In the genomic region with DNA sequence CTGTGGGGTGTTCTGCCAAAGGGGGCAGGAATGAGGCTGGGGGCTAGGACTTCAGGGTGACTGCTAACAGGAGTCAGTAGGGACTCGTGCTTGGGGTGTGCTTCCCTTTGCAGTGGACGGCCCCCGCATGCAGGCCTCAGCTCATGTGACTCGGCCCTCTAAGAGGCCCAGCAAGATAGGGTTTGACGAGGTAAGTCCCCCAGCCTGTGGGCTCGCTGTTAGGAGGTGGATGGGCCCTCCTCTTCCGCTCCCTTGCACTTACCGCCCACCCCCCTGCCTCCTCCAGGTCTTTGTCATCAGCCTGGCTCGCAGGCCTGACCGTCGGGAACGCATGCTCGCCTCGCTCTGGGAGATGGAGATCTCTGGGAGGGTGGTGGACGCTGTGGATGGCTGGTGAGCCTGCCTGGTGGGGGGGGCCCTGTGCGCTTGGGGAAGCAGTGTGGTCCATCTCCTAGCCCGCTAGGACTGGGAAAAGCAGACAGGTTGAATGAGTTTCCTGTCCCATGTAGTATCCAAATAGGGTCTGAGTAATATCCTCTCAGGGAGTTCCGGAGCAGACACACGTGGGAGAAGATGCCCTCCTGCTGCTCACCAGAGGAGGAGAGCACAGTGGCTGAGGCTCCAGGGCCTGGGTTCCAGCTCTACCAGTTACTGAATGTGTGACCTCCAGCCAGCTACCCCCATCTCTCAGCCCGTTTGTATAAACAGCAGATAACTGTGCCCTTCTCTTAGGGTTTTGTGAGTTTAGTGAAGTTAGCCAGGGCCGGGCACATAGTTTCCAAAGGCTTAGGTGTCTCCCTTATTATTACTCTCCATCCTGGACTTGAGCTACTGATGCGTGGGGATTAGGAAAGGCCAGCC, we compare ENCODE assay signal across 18 cellular contexts. TPM values are rescaled to one million over a fixed set of nuclear protein-coding genes. Genes with fewer than 3 reads are reported as not detected.
DNase-seq lines count a peak whose midpoint lies in the region; ATAC-seq, FAIRE-seq and TF ChIP-seq lines count a peak whose summit lies in the region.
"Had no signal": no experiment of that assay in that cellular context is flagged by ENCODE, and none has a peak within 500 bp of the region (broad histone marks: within the 10 kb centered on the region; RNA-seq: fewer than 3 reads in every experiment).

No MANE protein-coding gene starts in this region.

- H4K20me1 ChIP-seq in HepG2 (ENCODE audit: insufficient read depth, low read length) = no peaks in the 10 kb centered on the region

- H2AFZ ChIP-seq in HepG2 (ENCODE audit: low read length) = no peak overlapping the region
- H2AFZ ChIP-seq: hepatocyte had no signal

- H3K36me3 Mint-ChIP-seq in mesothelial cell of epicardium = peaks cover 19% of the 10 kb centered on the region
- no peaks in the 10 kb centered on the region for H3K36me3 Mint-ChIP-seq in activated CD4-positive, alpha-beta T cell treated with anti-CD3 and anti-CD28 coated beads, Interleukin-2, amount 10 ng/mL, durations not matched to agents 24 days and 14 days (ENCODE audit: low read depth)

- H3K36me3 ChIP-seq in Panc1 (ENCODE audit: control insufficient read depth, insufficient read depth, low read length) (no peaks in the 10 kb centered on the region), HepG2 (replicated peaks in 1 of 2; ENCODE audit: control insufficient read depth in 1 of 2, insufficient read depth in 2 of 2, low read length in 2 of 2) (no peaks in the 10 kb centered on the region)

- no peak for FAIRE-seq in HepG2 (lab: Jason Lieb, UNC)

- no peaks in the 10 kb centered on the region for H3K27me3 Mint-ChIP-seq in mesothelial cell of epicardium (ENCODE audit: low read depth)
- peaks cover 2% of the 10 kb centered on the region for H3K27me3 Mint-ChIP-seq in activated CD4-positive, alpha-beta T cell treated with anti-CD3 and anti-CD28 coated beads, Interleukin-2, amount 10 ng/mL, durations not matched to agents 24 days and 14 days
- H3K27me3 Mint-ChIP-seq: brain had no signal

- H3K9me3 ChIP-seq in Panc1 (ENCODE audit: control insufficient read depth, insufficient read depth, low read depth, low read length) (no peaks in the 10 kb centered on the region), HepG2 (ENCODE audit: low read length) (no peaks in the 10 kb centered on the region)
- H3K9me3 ChIP-seq: SK-N-SH had no signal

- BruUV-seq in Panc1 (replicated peaks; lab: Mats Ljungman, UMichigan) (no TSS peak), HepG2 (replicated peaks; lab: Mats Ljungman, UMichigan) (no TSS peak)

- no peak for TF ChIP-seq RAD21 in HepG2 (CRISPR knock-in tag; IDR thresholded peaks at IDR 0.05)

- no peak overlapping the region for H3K27ac Mint-ChIP-seq in mesothelial cell of epicardium
- no peak overlapping the region for H3K27ac Mint-ChIP-seq in activated CD4-positive, alpha-beta T cell treated with anti-CD3 and anti-CD28 coated beads, Interleukin-2, amount 10 ng/mL, durations not matched to agents 24 days and 14 days
- H3K27ac Mint-ChIP-seq: brain had no signal

- CTCF ChIA-PET in Panc1 (lab: Charles Lee) = interaction anchor here (0.6 kb wide), 2 partner anchors 8 to 263 kb away, joined by 7 to 11 read pairs; a partner anchor contains a TSS
- CTCF ChIA-PET in HepG2 (lab: Yijun Ruan, JAX; ENCODE audit: low intra/inter-chr PET ratio, low total read pairs) = no interaction called here

- H3K4me1 ChIP-seq in Panc1 (ENCODE audit: control insufficient read depth, insufficient read depth, low read length) (no peaks in the 10 kb centered on the region), HepG2 (ENCODE audit: insufficient read depth, low read length) (no peaks in the 10 kb centered on the region)

- H3K9me3 Mint-ChIP-seq in mesothelial cell of epicardium = no peaks in the 10 kb centered on the region
- H3K9me3 Mint-ChIP-seq in activated CD4-positive, alpha-beta T cell treated with anti-CD3 and anti-CD28 coated beads, Interleukin-2, amount 10 ng/mL, durations not matched to agents 24 days and 14 days = no peaks in the 10 kb centered on the region

- H3K4me1 Mint-ChIP-seq in mesothelial cell of epicardium = no peaks in the 10 kb centered on the region
- H3K4me1 Mint-ChIP-seq in activated CD4-positive, alpha-beta T cell treated with anti-CD3 and anti-CD28 coated beads, Interleukin-2, amount 10 ng/mL, durations not matched to agents 24 days and 14 days = no peaks in the 10 kb centered on the region
- H3K4me1 Mint-ChIP-seq: brain had no signal

- ATAC-seq in Panc1 (peak; percentile 53), HepG2 (no peak; the same call in 2 of the 3 replicates)

- no peak for TF ChIP-seq POLR2A in HepG2 (IDR thresholded peaks at IDR 0.05; ENCODE audit: insufficient read depth in 1 of 2, low read depth in 2 of 2, low read length in 2 of 2)

- intact Hi-C loops in Panc1 (cut with micrococcal nuclease; ENCODE audit: unreplicated experiment) (no loop called here), HepG2 (cut with micrococcal nuclease; ENCODE audit: unreplicated experiment) (no loop called here)
- intact Hi-C loops in activated CD4-positive, alpha-beta T cell treated with anti-CD3 and anti-CD28 coated beads, Interleukin-2, amount 10 ng/mL, durations not matched to agents 24 days and 14 days (cut with micrococcal nuclease) = no loop called here

- no peak overlapping the region for H3K9ac ChIP-seq in HepG2 (ENCODE audit: insufficient read depth, low read depth, low read length)
- H3K9ac ChIP-seq: SK-N-SH had no signal

- no peak overlapping the region for H3K4me2 ChIP-seq in HepG2 (ENCODE audit: low read depth, low read length)
- H3K4me2 ChIP-seq: hepatocyte, SK-N-SH had no signal

- peak overlapping the region; percentile 8 for H3K4me3 Mint-ChIP-seq in mesothelial cell of epicardium
- H3K4me3 Mint-ChIP-seq in activated CD4-positive, alpha-beta T cell treated with anti-CD3 and anti-CD28 coated beads, Interleukin-2, amount 10 ng/mL, durations not matched to agents 24 days and 14 days = no peak overlapping the region
- H3K4me3 Mint-ChIP-seq: brain had no signal

- H3K27ac ChIP-seq in Panc1 (ENCODE audit: low read length) (no peak overlapping the region), HepG2 (ENCODE audit: extremely low read length, insufficient read depth, low read length) (no peak overlapping the region)
- H3K27ac ChIP-seq: hepatocyte had no signal

- H3K79me2 ChIP-seq in HepG2 (ENCODE audit: insufficient read depth, low read length) = no peaks in the 10 kb centered on the region
- H3K79me2 ChIP-seq: hepatocyte had no signal

- H3K27me3 ChIP-seq in Panc1 (ENCODE audit: control insufficient read depth, insufficient read depth, low read length) (no peaks in the 10 kb centered on the region), HepG2 (ENCODE audit: control insufficient read depth in 1 of 2, insufficient read depth in 2 of 2, low read length in 2 of 2) (no peaks in the 10 kb centered on the region)
- H3K27me3 ChIP-seq: hepatocyte had no signal

- in situ Hi-C loops in Panc1 (cut with HindIII; ENCODE audit: low pct_unique_long_range_greater_than_20kb, low sequenced_read_pairs) (no loop called here), HepG2 (cut with HindIII; ENCODE audit: extremely low pct_ligation_motif_present, low pct_unique_long_range_greater_than_20kb) (no loop called here)

- H3K4me3 ChIP-seq in Panc1 (ENCODE audit: low read depth in 2 of 2, low read length in 2 of 2) (no peak overlapping the region), HepG2 (replicated peaks in 1 of 3; ENCODE audit: insufficient read depth in 1 of 3, low read depth in 2 of 3, low read length in 3 of 3) (no peak overlapping the region)
- H3K4me3 ChIP-seq: hepatocyte had no signal

- DNase-seq in ELF-1 (ENCODE audit: low read depth, low spot score) (peak; percentile 36), Panc1 (ENCODE audit: low read depth, low spot score) (no peak), dermis blood vessel endothelial cell (peak; percentile 80), mesothelial cell of epicardium (ENCODE audit: low spot score in 2 of 2, unreplicated experiment in 2 of 2) (no peak), SW480 (ENCODE audit: low spot score) (no peak), amygdala (lab: John Stamatoyannopoulos, UW) (no peak), HepG2 (ENCODE audit: low spot score) (no peak)
- no peak for DNase-seq in activated CD4-positive, alpha-beta T cell treated with anti-CD3 and anti-CD28 coated beads, Interleukin-2, amount 10 ng/mL, durations not matched to agents 24 days and 14 days
- DNase-seq: activated CD4-positive, alpha-beta T cell treated with anti-CD3 and anti-CD28 coated beads for 48 hours; activated CD8-positive, alpha-beta memory T cell treated with anti-CD3 and anti-CD28 coated beads, Interleukin-2, amount 50 U/mL, for 48 hours; activated naive CD4-positive, alpha-beta T cell; effector CD8-positive, alpha-beta T cell; HCEC 1CT; SK-N-SH; stimulated activated CD4-positive, alpha-beta T cell treated with anti-CD3 and anti-CD28 coated beads, Interleukin-4, amount 100 ng/mL, for 1 hour; T1000 had no signal

- WGBS in HepG2 (ENCODE audit: low lambda C conversion rate) = 89% methylated on average over 14 of the region's 22 CpGs

- POLR2A ChIA-PET in Panc1 (lab: Charles Lee) = no interaction called here
- POLR2A ChIA-PET in HepG2 (lab: Yijun Ruan, JAX) = interaction anchor here (0.8 kb wide), 1 partner anchor 8 kb away, joined by 3 read pairs; a partner anchor contains a TSS

- no peak for TF ChIP-seq EP300 in HepG2 (IDR thresholded peaks at IDR 0.05; ENCODE audit: low read depth in 2 of 2, low read length in 2 of 2)
- no peak for TF ChIP-seq EP300 in HepG2 (CRISPR knock-in tag; IDR thresholded peaks at IDR 0.05; ENCODE audit: borderline replicate concordance)

- TF ChIP-seq CTCF in Panc1 (IDR thresholded peaks at IDR 0.05) (no peak), mesothelial cell of epicardium (IDR thresholded peaks at IDR 0.05; ENCODE audit: unreplicated experiment) (no peak), HepG2 (CRISPR knock-in tag; IDR thresholded peaks at IDR 0.05) (no peak)

RNA-seq across cellular contexts. Expression of a gene that starts 8.2 kb away (rescaled TPM):
- total RNA-seq in Panc1 (2021; ENCODE audit: unreplicated experiment) = 11.3 TPM
- 22.5 TPM for polyA plus RNA-seq in Panc1 (2012; ENCODE audit: insufficient read length)
- total RNA-seq in dermis blood vessel endothelial cell = 25.4 and 32.9 TPM in 2 replicates
- total RNA-seq in mesothelial cell of epicardium = 134 to 143 TPM (median 141 TPM) in 3 replicates
- total RNA-seq in HepG2 (2016; rRNA removed; fragmentation: Illumina TruSeq; extraction: Trizol) = 4.2 and 9.0 TPM in 2 replicates
- total RNA-seq in HepG2 (2016; cell fraction: cytosol; rRNA removed; fragmentation: Illumina TruSeq; extraction: Trizol; ENCODE audit: low read depth) = 3.2 and 3.4 TPM in 2 replicates
- total RNA-seq in HepG2 (2016; cell fraction: insoluble cytoplasmic fraction; rRNA removed; fragmentation: Illumina TruSeq; extraction: Trizol) = 2.8 and 8.0 TPM in 2 replicates
- 5.1 TPM in 2 replicates for total RNA-seq in HepG2 (2016; cell fraction: membrane; rRNA removed; fragmentation: Illumina TruSeq; extraction: Trizol)
- 10.5 and 11.6 TPM in 2 replicates for total RNA-seq in HepG2 (2016; cell fraction: nucleus; rRNA removed; fragmentation: Illumina TruSeq; extraction: Trizol)
- 17.1 and 19.6 TPM in 2 replicates for polyA plus RNA-seq in HepG2 (2011; rRNA removed)
- 15.6 and 24.7 TPM in 2 replicates for polyA plus RNA-seq in HepG2 (2011; cell fraction: cytosol; rRNA removed)
- polyA plus RNA-seq in HepG2 (2011; cell fraction: nucleus; rRNA removed) = 52.1 and 62.8 TPM in 2 replicates
- polyA plus RNA-seq in HepG2 (2012) = 5.9 and 7.0 TPM in 2 replicates
- 4.7 and 5.3 TPM in 2 replicates for polyA plus RNA-seq in HepG2 (2016; cell fraction: cytosol; fragmentation: Illumina TruSeq; extraction: Trizol; ENCODE audit: low read depth)
- 3.9 and 4.0 TPM in 2 replicates for polyA plus RNA-seq in HepG2 (2016; cell fraction: insoluble cytoplasmic fraction; fragmentation: Illumina TruSeq; extraction: Trizol; ENCODE audit: low read depth)
- 6.5 and 7.0 TPM in 2 replicates for polyA plus RNA-seq in HepG2 (2016; cell fraction: membrane; fragmentation: Illumina TruSeq; extraction: Trizol; ENCODE audit: low read depth)
- polyA plus RNA-seq in HepG2 (2016; cell fraction: nucleus; fragmentation: Illumina TruSeq; extraction: Trizol; ENCODE audit: insufficient read depth, low read depth) = 18.8 and 19.8 TPM in 2 replicates
- 1.3 and 29.5 TPM in 2 replicates for polyA minus RNA-seq in HepG2 (2011; rRNA and poly(A)+ RNA removed; ENCODE audit: low replicate concordance)
- polyA minus RNA-seq in HepG2 (2011; cell fraction: cytosol; rRNA and poly(A)+ RNA removed) = 9.5 and 10.8 TPM in 2 replicates
- 8.8 and 10.6 TPM in 2 replicates for polyA minus RNA-seq in HepG2 (2011; cell fraction: nucleus; rRNA and poly(A)+ RNA removed)
- total RNA-seq in activated CD4-positive, alpha-beta T cell treated with anti-CD3 and anti-CD28 coated beads, Interleukin-2, amount 10 ng/mL, durations not matched to agents 24 days and 14 days = 1.3 and 1.6 TPM in 2 replicates

RNA-seq across cellular contexts. Expression of a gene that starts 26.9 kb away (rescaled TPM):
- total RNA-seq in Panc1 (2021; ENCODE audit: unreplicated experiment) (36.8 TPM), dermis blood vessel endothelial cell (44.2 and 55.7 TPM in 2 replicates), mesothelial cell of epicardium (41.2 to 42.4 TPM (median 42.0 TPM) in 3 replicates), HepG2 (2016; rRNA removed; fragmentation: Illumina TruSeq; extraction: Trizol) (28.3 and 31.3 TPM in 2 replicates)
- 36.0 TPM for polyA plus RNA-seq in Panc1 (2012; ENCODE audit: insufficient read length)
- total RNA-seq in HepG2 (2016; cell fraction: cytosol; rRNA removed; fragmentation: Illumina TruSeq; extraction: Trizol; ENCODE audit: low read depth) = 6.8 and 10.0 TPM in 2 replicates
- 28.2 and 33.5 TPM in 2 replicates for total RNA-seq in HepG2 (2016; cell fraction: insoluble cytoplasmic fraction; rRNA removed; fragmentation: Illumina TruSeq; extraction: Trizol)
- 17.0 and 17.8 TPM in 2 replicates for total RNA-seq in HepG2 (2016; cell fraction: membrane; rRNA removed; fragmentation: Illumina TruSeq; extraction: Trizol)
- 32.1 and 38.6 TPM in 2 replicates for total RNA-seq in HepG2 (2016; cell fraction: nucleus; rRNA removed; fragmentation: Illumina TruSeq; extraction: Trizol)
- 9.8 and 10.0 TPM in 2 replicates for polyA plus RNA-seq in HepG2 (2011; rRNA removed)
- 3.3 and 3.7 TPM in 2 replicates for polyA plus RNA-seq in HepG2 (2011; cell fraction: cytosol; rRNA removed)
- polyA plus RNA-seq in HepG2 (2011; cell fraction: nucleus; rRNA removed) = 69.5 and 91.8 TPM in 2 replicates
- polyA plus RNA-seq in HepG2 (2012) = 12.4 and 16.5 TPM in 2 replicates
- polyA plus RNA-seq in HepG2 (2016; cell fraction: cytosol; fragmentation: Illumina TruSeq; extraction: Trizol; ENCODE audit: low read depth) = 5.0 TPM in 2 replicates
- polyA plus RNA-seq in HepG2 (2016; cell fraction: insoluble cytoplasmic fraction; fragmentation: Illumina TruSeq; extraction: Trizol; ENCODE audit: low read depth) = 23.7 and 26.7 TPM in 2 replicates
- 7.9 and 9.5 TPM in 2 replicates for polyA plus RNA-seq in HepG2 (2016; cell fraction: membrane; fragmentation: Illumina TruSeq; extraction: Trizol; ENCODE audit: low read depth)
- polyA plus RNA-seq in HepG2 (2016; cell fraction: nucleus; fragmentation: Illumina TruSeq; extraction: Trizol; ENCODE audit: insufficient read depth, low read depth) = 69.2 and 78.2 TPM in 2 replicates
- polyA minus RNA-seq in HepG2 (2011; rRNA and poly(A)+ RNA removed; ENCODE audit: low replicate concordance) = 4.7 and 19.7 TPM in 2 replicates
- polyA minus RNA-seq in HepG2 (2011; cell fraction: cytosol; rRNA and poly(A)+ RNA removed) = 3.1 and 3.5 TPM in 2 replicates
- 13.1 and 15.3 TPM in 2 replicates for polyA minus RNA-seq in HepG2 (2011; cell fraction: nucleus; rRNA and poly(A)+ RNA removed)
- total RNA-seq in activated CD4-positive, alpha-beta T cell treated with anti-CD3 and anti-CD28 coated beads, Interleukin-2, amount 10 ng/mL, durations not matched to agents 24 days and 14 days = 60.8 and 64.8 TPM in 2 replicates

RNA-seq across cellular contexts. Expression of a gene that starts 57.7 kb away (rescaled TPM):
- total RNA-seq in Panc1 (2021; ENCODE audit: unreplicated experiment) (45.4 TPM), dermis blood vessel endothelial cell (64.8 and 97.7 TPM in 2 replicates), mesothelial cell of epicardium (46.6 to 54.9 TPM (median 51.5 TPM) in 3 replicates), HepG2 (2016; rRNA removed; fragmentation: Illumina TruSeq; extraction: Trizol) (37.1 and 42.1 TPM in 2 replicates)
- 37.8 TPM for polyA plus RNA-seq in Panc1 (2012; ENCODE audit: insufficient read length)
- total RNA-seq in HepG2 (2016; cell fraction: cytosol; rRNA removed; fragmentation: Illumina TruSeq; extraction: Trizol; ENCODE audit: low read depth) = 7.2 and 8.5 TPM in 2 replicates
- total RNA-seq in HepG2 (2016; cell fraction: insoluble cytoplasmic fraction; rRNA removed; fragmentation: Illumina TruSeq; extraction: Trizol) = 34.5 and 46.1 TPM in 2 replicates
- 23.0 and 25.4 TPM in 2 replicates for total RNA-seq in HepG2 (2016; cell fraction: membrane; rRNA removed; fragmentation: Illumina TruSeq; extraction: Trizol)
- 19.0 and 24.0 TPM in 2 replicates for total RNA-seq in HepG2 (2016; cell fraction: nucleus; rRNA removed; fragmentation: Illumina TruSeq; extraction: Trizol)
- 41.3 and 51.5 TPM in 2 replicates for polyA plus RNA-seq in HepG2 (2011; rRNA removed)
- polyA plus RNA-seq in HepG2 (2011; cell fraction: cytosol; rRNA removed) = 28.0 and 37.2 TPM in 2 replicates
- polyA plus RNA-seq in HepG2 (2011; cell fraction: nucleus; rRNA removed) = 80.9 and 98.9 TPM in 2 replicates
- 44.2 and 48.1 TPM in 2 replicates for polyA plus RNA-seq in HepG2 (2012)
- polyA plus RNA-seq in HepG2 (2016; cell fraction: cytosol; fragmentation: Illumina TruSeq; extraction: Trizol; ENCODE audit: low read depth) = 12.6 and 15.0 TPM in 2 replicates
- 55.0 and 56.0 TPM in 2 replicates for polyA plus RNA-seq in HepG2 (2016; cell fraction: insoluble cytoplasmic fraction; fragmentation: Illumina TruSeq; extraction: Trizol; ENCODE audit: low read depth)
- 24.9 and 27.1 TPM in 2 replicates for polyA plus RNA-seq in HepG2 (2016; cell fraction: membrane; fragmentation: Illumina TruSeq; extraction: Trizol; ENCODE audit: low read depth)
- polyA plus RNA-seq in HepG2 (2016; cell fraction: nucleus; fragmentation: Illumina TruSeq; extraction: Trizol; ENCODE audit: insufficient read depth, low read depth) = 49.6 and 53.8 TPM in 2 replicates
- polyA minus RNA-seq in HepG2 (2011; rRNA and poly(A)+ RNA removed; ENCODE audit: low replicate concordance) = 55.9 and 116 TPM in 2 replicates
- 13.8 and 16.4 TPM in 2 replicates for polyA minus RNA-seq in HepG2 (2011; cell fraction: cytosol; rRNA and poly(A)+ RNA removed)
- polyA minus RNA-seq in HepG2 (2011; cell fraction: nucleus; rRNA and poly(A)+ RNA removed) = 11.3 and 16.7 TPM in 2 replicates
- total RNA-seq in activated CD4-positive, alpha-beta T cell treated with anti-CD3 and anti-CD28 coated beads, Interleukin-2, amount 10 ng/mL, durations not matched to agents 24 days and 14 days = 87.2 and 98.3 TPM in 2 replicates

Comparison
In these comparisons a context has a peak if more than half of its experiments do, and no peak if none do; other contexts are left out.
1. DNase-seq: peak in ELF-1 (single experiment) and dermis blood vessel endothelial cell (single experiment); none in Panc1 (single experiment), mesothelial cell of epicardium (0 of 2), SW480 (single experiment), amygdala (0 of 56), HepG2 (single experiment) and activated CD4-positive, alpha-beta T cell treated with anti-CD3 and anti-CD28 coated beads, Interleukin-2, amount 10 ng/mL, durations not matched to agents 24 days and 14 days (single experiment).